13 cellular contexts compared by ENCODE assay signal in the genomic region with DNA sequence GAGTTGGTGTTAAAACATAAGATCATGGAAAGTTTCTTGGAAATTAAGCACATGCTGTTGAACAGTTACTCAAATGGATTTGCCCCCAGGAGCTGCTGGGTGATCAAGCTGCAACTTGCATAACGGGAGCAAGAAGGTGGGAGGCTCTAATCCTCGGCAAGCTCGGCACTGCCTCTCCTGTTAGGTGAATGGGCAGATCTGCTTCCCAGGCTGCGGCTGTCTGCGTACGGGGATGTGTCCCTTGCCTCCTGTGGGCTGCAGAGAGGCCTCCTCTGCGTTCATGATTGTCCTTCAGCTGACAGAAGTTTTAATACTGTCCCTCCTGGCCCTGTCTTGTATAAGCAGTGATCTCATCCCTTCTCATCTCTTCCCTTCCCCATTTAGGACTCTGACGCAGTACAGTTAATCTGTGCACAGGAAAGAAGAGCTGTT. TPM values are rescaled to one million over a fixed set of nuclear protein-coding genes. Genes with fewer than 3 reads are reported as not detected.
A peak's percentile ranks its signal among the peaks of the same experiment; 100 is the strongest.
DNase-seq lines count a peak whose midpoint lies in the region; ATAC-seq, FAIRE-seq and TF ChIP-seq lines count a peak whose summit lies in the region.
"Had no signal": no experiment of that assay in that cellular context is flagged by ENCODE, and none has a peak within 500 bp of the region (broad histone marks: within the 10 kb centered on the region; RNA-seq: fewer than 3 reads in every experiment).

No MANE protein-coding gene starts in this region.

- TF ChIP-seq CTCF in body of pancreas (IDR thresholded peaks at IDR 0.05), result no peak
- no peak for TF ChIP-seq CTCF in heart right ventricle (IDR thresholded peaks at IDR 0.05)
- TF ChIP-seq CTCF in D721Med (IDR thresholded peaks at IDR 0.05; ENCODE audit: insufficient read depth, missing control alignments), result no peak

- peaks cover 32% of the 10 kb centered on the region for H3K4me1 ChIP-seq in Karpas-422 (ENCODE audit: low read length)
- peaks cover 19% of the 10 kb centered on the region for H3K4me1 ChIP-seq in body of pancreas
- H3K4me1 ChIP-seq in heart right ventricle, result peaks cover 2 to 59% (median 23%) of the 10 kb centered on the region in 9 donors

- H3K79me2 ChIP-seq in Karpas-422 (ENCODE audit: low read length), result no peaks in the 10 kb centered on the region

- no peaks in the 10 kb centered on the region for H3K27me3 ChIP-seq in Karpas-422 (ENCODE audit: low read length)
- no peaks in the 10 kb centered on the region for H3K27me3 ChIP-seq in body of pancreas
- no peaks in the 10 kb centered on the region for H3K27me3 ChIP-seq in heart right ventricle

- DNase-seq in Karpas-422, result peak; percentile 75
- DNase-seq in body of pancreas, result no peak
- DNase-seq in heart right ventricle, result no peak
- DNase-seq in renal cortical epithelial cell (ENCODE audit: low read depth), result peak; percentile 78
- DNase-seq in D721Med (ENCODE audit: insufficient read length, low spot score), result no peak
- no peak for DNase-seq in NCI-H524 (lab: John Stamatoyannopoulos, UW)
- DNase-seq in activated CD4-positive, alpha-beta T cell treated with anti-CD3 and anti-CD28 coated beads for 1 hour, result no peak
- DNase-seq: dermis blood vessel endothelial cell; DMS153; NCI-H1048; RPMI8226; stimulated activated naive CD4-positive, alpha-beta T cell had no signal

- 78 to 81% methylated on average over 7 to 8 of the region's 8 CpGs for WGBS in body of pancreas, 2 donors
- 63 to 65% methylated on average over 8 of the region's 8 CpGs for WGBS in heart right ventricle, 2 donors

- no peak overlapping the region for H2AFZ ChIP-seq in Karpas-422 (ENCODE audit: low read length)

- no peaks in the 10 kb centered on the region for H3K9me2 ChIP-seq in Karpas-422 (replicated peaks; ENCODE audit: insufficient read depth, low read length)

- H4K20me1 ChIP-seq in Karpas-422 (ENCODE audit: insufficient read depth, low read depth, low read length), result peaks cover 14% of the 10 kb centered on the region; the same call in 1 of the 2 replicates

- H3K9me3 ChIP-seq in Karpas-422 (ENCODE audit: low read length) (no peaks in the 10 kb centered on the region), body of pancreas (no peaks in the 10 kb centered on the region), heart right ventricle (no peaks in the 10 kb centered on the region)

- peaks cover 32% of the 10 kb centered on the region for H3K36me3 ChIP-seq in Karpas-422 (ENCODE audit: insufficient read depth, low read length)
- peaks cover 0 to 15% of the 10 kb centered on the region in 2 donors for H3K36me3 ChIP-seq in body of pancreas (replicated peaks in 1 of 2; ENCODE audit: insufficient read depth in 1 of 2, low read depth in 2 of 2)
- H3K36me3 ChIP-seq in heart right ventricle, result peaks cover 0 to 48% (median 21%) of the 10 kb centered on the region in 9 donors

- ATAC-seq in body of pancreas, result no peak
- peak; percentile 25 to 84 (median 57) for ATAC-seq in heart right ventricle

- no peak overlapping the region for H3K4me2 ChIP-seq in Karpas-422 (ENCODE audit: low read depth, low read length, poor library complexity, severe bottlenecking)

- TF ChIP-seq POLR2A in body of pancreas (IDR thresholded peaks at IDR 0.05), result no peak

- peak overlapping the region; percentile 91 for H3K27ac ChIP-seq in Karpas-422 (ENCODE audit: low read length)
- H3K27ac ChIP-seq in body of pancreas, result peak overlapping the region in 3 of 4 donors; percentile 24 to 50 (median 31)
- H3K27ac ChIP-seq in heart right ventricle, result peak overlapping the region in 9 of 10 donors; percentile 36 to 82 (median 64)

- H3K4me3 ChIP-seq in Karpas-422 (ENCODE audit: low read length) (no peak overlapping the region), body of pancreas (no peak overlapping the region), heart right ventricle (no peak overlapping the region)

- H3K9ac ChIP-seq in Karpas-422 (ENCODE audit: low read length), result no peak overlapping the region

- intact Hi-C loops in body of pancreas (cut with DNase I), result no loop called here
- intact Hi-C loops in heart right ventricle (cut with DNase I), result loop anchor here in 2 of 10 donors (5.0 kb wide), 1 partner anchor 32 kb away; no protein-coding TSS in a partner anchor

- FAIRE-seq in D721Med (lab: Jason Lieb, UNC), result no peak
- FAIRE-seq: urothelium cell line had no signal

RNA-seq across cellular contexts. Expression of a gene that starts 36.7 kb away (rescaled TPM):
- total RNA-seq in Karpas-422 (2014; rRNA removed; shearing (Covaris generic); ENCODE audit: low replicate concordance), result 931 and 967 TPM in 2 replicates
- 100 to 1,000 TPM; 423 to 593 TPM for total RNA-seq in body of pancreas
- total RNA-seq in heart right ventricle, result 100 to 1,000 TPM; 153 to 403 (median 203) TPM
- 100 to 1,000 TPM in 1 of 2 donors, 10 to 100 TPM in 1; 73.6 to 624 TPM for polyA plus RNA-seq in heart right ventricle
- total RNA-seq in renal cortical epithelial cell, result 188 and 1,192 TPM in 2 replicates

Comparison
In these comparisons a context has a peak if more than half of its experiments do, and no peak if none do; other contexts are left out.
1. DNase-seq: peak in Karpas-422 (single experiment) and renal cortical epithelial cell (single experiment); none in body of pancreas (0 of 4), heart right ventricle (0 of 2), D721Med (single experiment), NCI-H524 (0 of 2) and activated CD4-positive, alpha-beta T cell treated with anti-CD3 and anti-CD28 coated beads for 1 hour (single experiment).
2. H3K27ac ChIP-seq: peak in every context shown above with its lines; median percentile 91 in Karpas-422; 64 in heart right ventricle; 31 in body of pancreas.